Comparison of ENCODE assay signal across 10 cellular contexts in the genomic region with DNA sequence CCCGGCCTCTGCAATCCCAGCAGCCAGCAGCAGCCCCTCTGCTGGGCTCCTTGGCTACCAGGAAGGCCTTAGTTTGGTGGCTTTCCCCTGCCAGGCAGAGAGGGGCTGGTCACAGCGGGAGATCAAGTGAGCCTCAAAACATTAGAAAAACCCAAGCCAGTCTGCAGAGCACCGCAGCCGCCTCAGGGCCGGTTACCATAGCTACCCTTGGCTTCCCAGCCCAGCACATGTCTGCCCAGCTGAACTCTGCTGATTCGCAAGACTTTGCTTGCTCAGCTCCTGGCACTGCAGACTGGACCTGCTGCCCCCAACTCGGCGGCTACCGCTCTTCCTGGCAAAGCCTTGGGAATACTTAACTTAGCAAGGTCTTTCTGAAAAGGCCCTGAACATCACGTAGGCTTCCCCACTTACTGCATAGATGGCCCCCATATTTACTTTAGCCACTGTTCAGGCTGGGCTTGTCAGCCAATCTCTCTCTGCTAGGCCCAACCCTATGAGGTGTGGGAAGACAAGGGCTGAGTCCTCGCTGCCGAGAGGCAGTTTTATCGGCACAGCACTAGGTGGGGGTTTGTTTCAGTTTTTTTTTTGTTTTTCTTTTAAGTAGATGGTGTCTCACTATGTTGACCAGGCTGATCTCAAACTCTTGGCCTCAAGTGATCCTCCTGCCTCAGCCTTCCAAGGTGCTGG. TPM values are rescaled to one million over a fixed set of nuclear protein-coding genes. Genes with fewer than 3 reads are reported as not detected.
A peak's percentile ranks its signal among the peaks of the same experiment; 100 is the strongest.
DNase-seq lines count a peak whose midpoint lies in the region; ATAC-seq and TF ChIP-seq lines count a peak whose summit lies in the region.
"Had no signal": no experiment of that assay in that cellular context is flagged by ENCODE, and none has a peak within 500 bp of the region (broad histone marks: within the 10 kb centered on the region; RNA-seq: fewer than 3 reads in every experiment).

No MANE protein-coding gene starts in this region.

- H3K36me3 ChIP-seq in thoracic aorta, result no peaks in the 10 kb centered on the region

- no peaks in the 10 kb centered on the region for H3K9me3 ChIP-seq in thoracic aorta
- H3K9me3 ChIP-seq: neutrophil, SJSA1 had no signal

- POLR2A ChIA-PET in activated CD8-positive, alpha-beta T cell treated with anti-CD3 and anti-CD28 coated beads, Interleukin-2, amount 10 ng/mL, durations not matched to agents 7 days and 5 days (lab: Charles Lee), result interaction anchor here (0.8 kb wide), 1 partner anchor 132 kb away, joined by 3 read pairs; no protein-coding TSS in a partner anchor
- POLR2A ChIA-PET in activated CD8-positive, alpha-beta T cell treated with anti-CD3 and anti-CD28 coated beads for 36 hours (lab: Charles Lee), result interaction anchor here (1.5 kb wide), 1 partner anchor 22 kb away, joined by 3 read pairs; no protein-coding TSS in a partner anchor

- H3K4me3 ChIP-seq in thoracic aorta, result no peak overlapping the region
- H3K4me3 ChIP-seq: SJSA1 had no signal

- peaks cover 8 to 19% of the 10 kb centered on the region in 2 donors for H3K4me1 ChIP-seq in thoracic aorta (ENCODE audit: control insufficient read depth in 1 of 2, low read depth in 2 of 2)

- DNase-seq in activated CD8-positive, alpha-beta T cell treated with anti-CD3 and anti-CD28 coated beads, Interleukin-2, amount 10 ng/mL, durations not matched to agents 7 days and 5 days, result no peak
- no peak for DNase-seq in activated CD8-positive, alpha-beta T cell treated with anti-CD3 and anti-CD28 coated beads for 36 hours
- DNase-seq in amygdala (lab: John Stamatoyannopoulos, UW), result peak in 40 of 56 donors; percentile 22 to 80 (median 54)
- DNase-seq in iPS-NIHi7 (ENCODE audit: extremely low spot score), result peak; percentile 89
- DNase-seq in thoracic aorta (ENCODE audit: low spot score), result no peak
- no peak for DNase-seq in HK-2 (ENCODE audit: unreplicated experiment)

- peaks cover 5% of the 10 kb centered on the region for H3K4me1 Mint-ChIP-seq in activated CD8-positive, alpha-beta T cell treated with anti-CD3 and anti-CD28 coated beads, Interleukin-2, amount 10 ng/mL, durations not matched to agents 7 days and 5 days (ENCODE audit: low read depth)
- H3K4me1 Mint-ChIP-seq in activated CD8-positive, alpha-beta T cell treated with anti-CD3 and anti-CD28 coated beads for 36 hours (ENCODE audit: low read depth), result no peaks in the 10 kb centered on the region

- ATAC-seq in activated CD8-positive, alpha-beta T cell treated with anti-CD3 and anti-CD28 coated beads, Interleukin-2, amount 10 ng/mL, durations not matched to agents 7 days and 5 days, result peak; percentile 33
- ATAC-seq in activated CD8-positive, alpha-beta T cell treated with anti-CD3 and anti-CD28 coated beads for 36 hours, result no peak
- no peak for ATAC-seq in thoracic aorta (ENCODE audit: insufficient number of reproducible peaks, low FRiP score, low read depth)
- no peak for ATAC-seq in GM18502 (IDR thresholded peaks at IDR 0.05; ENCODE audit: poor library complexity, unreplicated experiment)
- ATAC-seq in HG02938 (IDR thresholded peaks at IDR 0.05; ENCODE audit: unreplicated experiment), result no peak

- peaks cover 8% of the 10 kb centered on the region for H3K36me3 Mint-ChIP-seq in activated CD8-positive, alpha-beta T cell treated with anti-CD3 and anti-CD28 coated beads, Interleukin-2, amount 10 ng/mL, durations not matched to agents 7 days and 5 days (ENCODE audit: low read depth)
- H3K36me3 Mint-ChIP-seq in activated CD8-positive, alpha-beta T cell treated with anti-CD3 and anti-CD28 coated beads for 36 hours (ENCODE audit: low read depth), result peaks cover 2% of the 10 kb centered on the region

- CTCF ChIA-PET in activated CD8-positive, alpha-beta T cell treated with anti-CD3 and anti-CD28 coated beads, Interleukin-2, amount 10 ng/mL, durations not matched to agents 7 days and 5 days (lab: Charles Lee), result no interaction called here
- CTCF ChIA-PET in activated CD8-positive, alpha-beta T cell treated with anti-CD3 and anti-CD28 coated beads for 36 hours (lab: Charles Lee), result interaction anchor here (1.6 to 4.5 kb wide), 2 partner anchors 30 to 35 kb away, joined by 6 to 20 read pairs; partner anchors contain the start of genes PLEKHG5 and TAS1R1

- TF ChIP-seq CTCF in activated CD8-positive, alpha-beta T cell treated with anti-CD3 and anti-CD28 coated beads for 36 hours (IDR thresholded peaks at IDR 0.05), result no peak
- no peak for TF ChIP-seq CTCF in thoracic aorta (IDR thresholded peaks at IDR 0.05)

- H3K27ac ChIP-seq in thoracic aorta, result peak overlapping the region; percentile 14 to 31
- H3K27ac ChIP-seq: neutrophil, SJSA1 had no signal

- H3K4me3 Mint-ChIP-seq in activated CD8-positive, alpha-beta T cell treated with anti-CD3 and anti-CD28 coated beads, Interleukin-2, amount 10 ng/mL, durations not matched to agents 7 days and 5 days, result no peak overlapping the region
- no peak overlapping the region for H3K4me3 Mint-ChIP-seq in activated CD8-positive, alpha-beta T cell treated with anti-CD3 and anti-CD28 coated beads for 36 hours

- no peaks in the 10 kb centered on the region for H3K9me3 Mint-ChIP-seq in activated CD8-positive, alpha-beta T cell treated with anti-CD3 and anti-CD28 coated beads, Interleukin-2, amount 10 ng/mL, durations not matched to agents 7 days and 5 days (ENCODE audit: insufficient read depth)
- no peaks in the 10 kb centered on the region for H3K9me3 Mint-ChIP-seq in activated CD8-positive, alpha-beta T cell treated with anti-CD3 and anti-CD28 coated beads for 36 hours

- H3K27me3 Mint-ChIP-seq in activated CD8-positive, alpha-beta T cell treated with anti-CD3 and anti-CD28 coated beads, Interleukin-2, amount 10 ng/mL, durations not matched to agents 7 days and 5 days (ENCODE audit: low read depth), result no peaks in the 10 kb centered on the region
- H3K27me3 Mint-ChIP-seq in activated CD8-positive, alpha-beta T cell treated with anti-CD3 and anti-CD28 coated beads for 36 hours, result no peaks in the 10 kb centered on the region

- no peaks in the 10 kb centered on the region for H3K27me3 ChIP-seq in thoracic aorta (replicated peaks; ENCODE audit: insufficient read depth)
- H3K27me3 ChIP-seq: neutrophil, SJSA1 had no signal

- intact Hi-C loops in activated CD8-positive, alpha-beta T cell treated with anti-CD3 and anti-CD28 coated beads for 36 hours (cut with micrococcal nuclease), result no loop called here

- no peak overlapping the region for H3K27ac Mint-ChIP-seq in activated CD8-positive, alpha-beta T cell treated with anti-CD3 and anti-CD28 coated beads, Interleukin-2, amount 10 ng/mL, durations not matched to agents 7 days and 5 days
- no peak overlapping the region for H3K27ac Mint-ChIP-seq in activated CD8-positive, alpha-beta T cell treated with anti-CD3 and anti-CD28 coated beads for 36 hours

RNA-seq across cellular contexts. Expression of gene PLEKHG5, which starts 28.6 kb away (rescaled TPM):
- 1 to 10 TPM; 2.2 to 2.8 TPM for total RNA-seq in activated CD8-positive, alpha-beta T cell treated with anti-CD3 and anti-CD28 coated beads, Interleukin-2, amount 10 ng/mL, durations not matched to agents 7 days and 5 days
- total RNA-seq in activated CD8-positive, alpha-beta T cell treated with anti-CD3 and anti-CD28 coated beads for 36 hours, result 1 to 10 TPM; 1.7 to 1.8 TPM
- 10 to 100 TPM; 23.4 to 32.9 TPM for total RNA-seq in thoracic aorta

RNA-seq across cellular contexts. Expression of gene NOL9, which starts 34.2 kb away (rescaled TPM):
- 10 to 100 TPM; 39.8 to 43.6 TPM for total RNA-seq in activated CD8-positive, alpha-beta T cell treated with anti-CD3 and anti-CD28 coated beads, Interleukin-2, amount 10 ng/mL, durations not matched to agents 7 days and 5 days
- total RNA-seq in activated CD8-positive, alpha-beta T cell treated with anti-CD3 and anti-CD28 coated beads for 36 hours, result 10 to 100 TPM; 39.7 to 40.4 TPM
- total RNA-seq in thoracic aorta, result 10 to 100 TPM; 15.3 to 38.9 TPM

RNA-seq across cellular contexts. Expression of gene TAS1R1, which starts 35.0 kb away (rescaled TPM):
- total RNA-seq in activated CD8-positive, alpha-beta T cell treated with anti-CD3 and anti-CD28 coated beads, Interleukin-2, amount 10 ng/mL, durations not matched to agents 7 days and 5 days, result not detected
- not detected for total RNA-seq in activated CD8-positive, alpha-beta T cell treated with anti-CD3 and anti-CD28 coated beads for 36 hours
- total RNA-seq in thoracic aorta, result under 1 TPM in 1 of 2 donors, not detected in 1; 0.81 TPM
- total RNA-seq: SJSA1 had no signal

RNA-seq across cellular contexts. Expression of gene TNFRSF25, which starts 54.1 kb away (rescaled TPM):
- total RNA-seq in activated CD8-positive, alpha-beta T cell treated with anti-CD3 and anti-CD28 coated beads, Interleukin-2, amount 10 ng/mL, durations not matched to agents 7 days and 5 days, result 10 to 100 TPM; 47.7 to 55.8 TPM
- total RNA-seq in activated CD8-positive, alpha-beta T cell treated with anti-CD3 and anti-CD28 coated beads for 36 hours, result 10 to 100 TPM; 55.8 to 57.8 TPM
- total RNA-seq in thoracic aorta, result 10 to 100 TPM in 1 of 2 donors, 1 to 10 TPM in 1; 9.5 to 48.2 TPM

RNA-seq across cellular contexts. Expression of gene ZBTB48, which starts 59.7 kb away (rescaled TPM):
- total RNA-seq in activated CD8-positive, alpha-beta T cell treated with anti-CD3 and anti-CD28 coated beads, Interleukin-2, amount 10 ng/mL, durations not matched to agents 7 days and 5 days, result 10 to 100 TPM; 36.5 to 41.7 TPM
- 10 to 100 TPM; 22.4 to 32.1 TPM for total RNA-seq in activated CD8-positive, alpha-beta T cell treated with anti-CD3 and anti-CD28 coated beads for 36 hours
- 10 to 100 TPM; 20.7 to 28.9 TPM for total RNA-seq in thoracic aorta

Comparison
In these comparisons a context has a peak if more than half of its experiments do, and no peak if none do; other contexts are left out.
1. DNase-seq: peak in amygdala (40 of 56) and iPS-NIHi7 (single experiment); none in activated CD8-positive, alpha-beta T cell treated with anti-CD3 and anti-CD28 coated beads, Interleukin-2, amount 10 ng/mL, durations not matched to agents 7 days and 5 days (single experiment), activated CD8-positive, alpha-beta T cell treated with anti-CD3 and anti-CD28 coated beads for 36 hours (single experiment), thoracic aorta (single experiment) and HK-2 (single experiment).
2. RNA of gene PLEKHG5, which starts 28.6 kb away (total RNA-seq): 23.4 to 32.9 TPM in thoracic aorta; 2.2 to 2.8 TPM in activated CD8-positive, alpha-beta T cell treated with anti-CD3 and anti-CD28 coated beads, Interleukin-2, amount 10 ng/mL, durations not matched to agents 7 days and 5 days and 1.7 to 1.8 TPM in activated CD8-positive, alpha-beta T cell treated with anti-CD3 and anti-CD28 coated beads for 36 hours; every median in the first group is over 4 times any median in the second.